11 cellular contexts compared by ENCODE assay signal in genomic region chr2:178448968-178449661, GRCh38. TPM values are rescaled to one million over a fixed set of nuclear protein-coding genes. Genes with fewer than 3 reads are reported as not detected.
DNase-seq lines count a peak whose midpoint lies in the region; ATAC-seq, FAIRE-seq and TF ChIP-seq lines count a peak whose summit lies in the region.
"Had no signal": no experiment of that assay in that cellular context is flagged by ENCODE, and none has a peak within 500 bp of the region (broad histone marks: within the 10 kb centered on the region; RNA-seq: fewer than 3 reads in every experiment).

No MANE protein-coding gene starts in this region.

- H3K27ac ChIP-seq in A549 (no peak overlapping the region), lower lobe of right lung (peak overlapping the region; percentile 97), foreskin keratinocyte (no peak overlapping the region)

- H3K4me3 ChIP-seq in A549 = peak overlapping the region; percentile 61; the same call in 2 of the 3 replicates
- peak overlapping the region; percentile 77 for H3K4me3 ChIP-seq in lower lobe of right lung

- peaks cover 44% of the 10 kb centered on the region for H3K36me3 ChIP-seq in lower lobe of right lung

- no peaks in the 10 kb centered on the region for H3K9me3 ChIP-seq in A549
- H3K9me3 ChIP-seq in lower lobe of right lung = no peaks in the 10 kb centered on the region

- H3K4me1 Mint-ChIP-seq in activated naive CD8-positive, alpha-beta T cell (ENCODE audit: low read depth) = peaks cover 40% of the 10 kb centered on the region

- FAIRE-seq in A549 (lab: Jason Lieb, UNC) = no peak

- DNase-seq in A549 (ENCODE audit: low read depth in 1 of 2, low spot score in 1 of 2) (no peak), GM20000 (ENCODE audit: low spot score) (peak; percentile 54), lower lobe of right lung (no peak), foreskin keratinocyte (no peak)
- DNase-seq: cortex of kidney, trophoblast cell had no signal

- no peak for TF ChIP-seq POLR2A in A549 (IDR thresholded peaks at IDR 0.05; ENCODE audit: low read length)

- peaks cover 13% of the 10 kb centered on the region for H3K36me3 Mint-ChIP-seq in activated naive CD8-positive, alpha-beta T cell

- TF ChIP-seq CTCF in A549 (IDR thresholded peaks at IDR 0.05) (no peak), GM20000 (IDR thresholded peaks at IDR 0.05; ENCODE audit: extremely low read depth, missing control alignments) (no peak), lower lobe of right lung (IDR thresholded peaks at IDR 0.05) (no peak), foreskin keratinocyte (conservative IDR thresholded peaks at IDR 0.05) (no peak)

- no peaks in the 10 kb centered on the region for H3K9me3 Mint-ChIP-seq in activated naive CD8-positive, alpha-beta T cell (ENCODE audit: low read depth)

- CTCF ChIA-PET in A549 (lab: Yijun Ruan, JAX) = interaction anchor here (1.4 kb wide), 1 partner anchor 35 kb away, joined by 3 read pairs; no protein-coding TSS in a partner anchor

- H3K27me3 ChIP-seq in lower lobe of right lung (ENCODE audit: low read depth) (no peaks in the 10 kb centered on the region), foreskin keratinocyte (no peaks in the 10 kb centered on the region)

- intact Hi-C loops in lower lobe of right lung (cut with DNase I) = no loop called here

- H3K4me1 ChIP-seq in A549 = peaks cover 11% of the 10 kb centered on the region; the same call in 2 of the 3 replicates
- H3K4me1 ChIP-seq in lower lobe of right lung = peaks cover 24% of the 10 kb centered on the region
- no peaks in the 10 kb centered on the region for H3K4me1 ChIP-seq in foreskin keratinocyte

- POLR2A ChIA-PET in A549 (lab: Yijun Ruan, JAX) = interaction anchor here (1.1 kb wide), 1 partner anchor 11 kb away, joined by 5 read pairs; no protein-coding TSS in a partner anchor

- WGBS in A549 (ENCODE audit: missing lambda C conversion rate) = 87% methylated on average over 4 of the region's 4 CpGs

- no peak for TF ChIP-seq RAD21 in A549 (conservative IDR thresholded peaks at IDR 0.05 in 1 of 2, IDR thresholded peaks at IDR 0.05 in 1 of 2)

- peak overlapping the region; percentile 95 for H3K27ac Mint-ChIP-seq in activated naive CD8-positive, alpha-beta T cell

- ATAC-seq in A549 = no peak
- no peak for ATAC-seq in lower lobe of right lung
- no peak for ATAC-seq in GM21723 (IDR thresholded peaks at IDR 0.05; ENCODE audit: unreplicated experiment)
- ATAC-seq in foreskin keratinocyte = no peak
- no peak for ATAC-seq in HG03342 (IDR thresholded peaks at IDR 0.05; ENCODE audit: unreplicated experiment)
- ATAC-seq in HG03135 (IDR thresholded peaks at IDR 0.05; ENCODE audit: unreplicated experiment) = no peak

- no peaks in the 10 kb centered on the region for H3K27me3 Mint-ChIP-seq in activated naive CD8-positive, alpha-beta T cell

- no peak for TF ChIP-seq EP300 in A549 (IDR thresholded peaks at IDR 0.05)

- H3K4me2 ChIP-seq in A549 = peak overlapping the region; percentile 96

- peak overlapping the region; percentile 90 for H3K4me3 Mint-ChIP-seq in activated naive CD8-positive, alpha-beta T cell

TF ChIP-seq in A549, 52 proteins besides CTCF, POLR2A, EP300 and RAD21:
- TF ChIP-seq BCL3 (IDR thresholded peaks at IDR 0.05) = no peak
- no peak for TF ChIP-seq NFE2L2 (conservative IDR thresholded peaks at IDR 0.05; ENCODE audit: low read length)
- no peak for TF ChIP-seq USF2 (IDR thresholded peaks at IDR 0.05)
- TF ChIP-seq MYC (IDR thresholded peaks at IDR 0.05; ENCODE audit: borderline replicate concordance, low read length) = no peak
- TF ChIP-seq FOSL2 (IDR thresholded peaks at IDR 0.05) = no peak
- TF ChIP-seq FOSL2 (CRISPR knock-in tag; IDR thresholded peaks at IDR 0.05) = no peak
- TF ChIP-seq PBX3 (IDR thresholded peaks at IDR 0.05) = no peak
- no peak for TF ChIP-seq KDM5A (IDR thresholded peaks at IDR 0.05)
- TF ChIP-seq CBX8 (IDR thresholded peaks at IDR 0.05) = no peak
- TF ChIP-seq POLR2AphosphoS2 (conservative IDR thresholded peaks at IDR 0.05; ENCODE audit: low read length) = no peak
- no peak for TF ChIP-seq RFX5 (IDR thresholded peaks at IDR 0.05)

RNA-seq across cellular contexts. Expression of gene PRKRA, which starts 1.9 kb away (rescaled TPM):
- polyA plus RNA-seq in A549 (2011; rRNA removed) (56.7 and 63.4 TPM in 2 replicates), A549 (2017; fragmentation: RNase III; extraction: RNeasy Plus Mini Kit Qiagen cat#74134 plus additional on column Dnase treatment) (44.1 to 45.2 TPM (median 44.9 TPM) in 3 replicates), foreskin keratinocyte (20.7 and 23.8 TPM in 2 replicates)
- 45.0 TPM in 2 replicates for polyA plus RNA-seq in A549 (2012; cell fraction: cytosol; rRNA removed)
- 21.7 and 29.9 TPM in 2 replicates for polyA plus RNA-seq in A549 (2012; cell fraction: nucleus; rRNA removed)
- polyA minus RNA-seq in A549 (2011; rRNA and poly(A)+ RNA removed) = 35.0 and 35.3 TPM in 2 replicates
- total RNA-seq in lower lobe of right lung (46.3 TPM), foreskin keratinocyte (32.0 and 33.6 TPM in 2 replicates)

RNA-seq across cellular contexts. Expression of gene PJVK, which starts 2.1 kb away (rescaled TPM):
- polyA plus RNA-seq in A549 (2011; rRNA removed) (7.9 and 10.1 TPM in 2 replicates), A549 (2017; fragmentation: RNase III; extraction: RNeasy Plus Mini Kit Qiagen cat#74134 plus additional on column Dnase treatment) (3.6 to 5.1 TPM (median 3.6 TPM) in 3 replicates), foreskin keratinocyte (0.75 and 1.3 TPM in 2 replicates)
- polyA plus RNA-seq in A549 (2012; cell fraction: cytosol; rRNA removed) = 0.84 and 1.0 TPM in 2 replicates
- polyA plus RNA-seq in A549 (2012; cell fraction: nucleus; rRNA removed) = 1.8 and 2.9 TPM in 2 replicates
- polyA minus RNA-seq in A549 (2011; rRNA and poly(A)+ RNA removed) = 2.5 and 2.7 TPM in 2 replicates
- total RNA-seq in lower lobe of right lung (3.0 TPM), foreskin keratinocyte (0.81 and 2.0 TPM in 2 replicates)
- total RNA-seq: Daoy had no signal

RNA-seq across cellular contexts. Expression of gene FKBP7, which starts 29.3 kb away (rescaled TPM):
- 21.4 and 23.7 TPM in 2 replicates for polyA plus RNA-seq in A549 (2011; rRNA removed)
- 6.0 and 6.3 TPM in 2 replicates for polyA plus RNA-seq in A549 (2012; cell fraction: cytosol; rRNA removed)
- 2.1 and 2.8 TPM in 2 replicates for polyA plus RNA-seq in A549 (2012; cell fraction: nucleus; rRNA removed)
- 13.8 to 15.2 TPM (median 14.8 TPM) in 3 replicates for polyA plus RNA-seq in A549 (2017; fragmentation: RNase III; extraction: RNeasy Plus Mini Kit Qiagen cat#74134 plus additional on column Dnase treatment)
- 2.6 and 3.9 TPM in 2 replicates for polyA minus RNA-seq in A549 (2011; rRNA and poly(A)+ RNA removed)
- 10.5 TPM for total RNA-seq in lower lobe of right lung
- total RNA-seq in foreskin keratinocyte = 1.8 and 2.4 TPM in 2 replicates
- polyA plus RNA-seq in foreskin keratinocyte = 2.2 TPM in 2 replicates

RNA-seq across cellular contexts. Expression of gene PLEKHA3, which starts 31.1 kb away (rescaled TPM):
- polyA plus RNA-seq in A549 (2011; rRNA removed) (26.9 and 47.4 TPM in 2 replicates), A549 (2017; fragmentation: RNase III; extraction: RNeasy Plus Mini Kit Qiagen cat#74134 plus additional on column Dnase treatment) (7.8 to 11.0 TPM (median 9.6 TPM) in 3 replicates), foreskin keratinocyte (3.2 and 3.7 TPM in 2 replicates)
- 3.1 and 3.9 TPM in 2 replicates for polyA plus RNA-seq in A549 (2012; cell fraction: cytosol; rRNA removed)
- 0.90 and 1.7 TPM in 2 replicates for polyA plus RNA-seq in A549 (2012; cell fraction: nucleus; rRNA removed)
- polyA minus RNA-seq in A549 (2011; rRNA and poly(A)+ RNA removed) = 7.9 and 9.5 TPM in 2 replicates
- total RNA-seq in lower lobe of right lung (35.1 TPM), foreskin keratinocyte (8.2 and 10.5 TPM in 2 replicates)
